17 cellular contexts compared by ENCODE assay signal in genomic region chr21:17901458-17902092, GRCh38.
DNase-seq lines count a peak whose midpoint lies in the region; ATAC-seq and TF ChIP-seq lines count a peak whose summit lies in the region.
"Had no signal": no experiment of that assay in that cellular context is flagged by ENCODE, and none has a peak within 500 bp of the region (broad histone marks: within the 10 kb centered on the region; RNA-seq: fewer than 3 reads in every experiment).

No MANE protein-coding gene starts in this region.

- peaks cover 11% of the 10 kb centered on the region for H3K27me3 Mint-ChIP-seq in HFFc6 (ENCODE audit: insufficient read depth)
- H3K27me3 Mint-ChIP-seq: stimulated activated memory B cell treated with anti-CD40 and anti-IgM and Interleukin-4, amounts not matched to agents 10 μg/mL and 1 μg/mL and 100 μg/mL, for 72 hours had no signal

- H3K36me3 ChIP-seq in GM06990 (ENCODE audit: control insufficient read depth, insufficient read depth, low read length) = no peaks in the 10 kb centered on the region
- no peaks in the 10 kb centered on the region for H3K36me3 ChIP-seq in Loucy (ENCODE audit: insufficient read depth, low read length)
- H3K36me3 ChIP-seq in adipocyte (ENCODE audit: control insufficient read depth, insufficient read depth, low read length, severe bottlenecking) = no peaks in the 10 kb centered on the region
- H3K36me3 ChIP-seq: BLaER1, colonic mucosa had no signal

- H3K4me3 ChIP-seq in GM06990 (replicated peaks; ENCODE audit: low read depth, low read length) (no peak overlapping the region), Loucy (ENCODE audit: low read length, poor library complexity, severe bottlenecking) (no peak overlapping the region), adipocyte (ENCODE audit: low read length) (peak overlapping the region; percentile 1)
- H3K4me3 ChIP-seq: BLaER1, colonic mucosa, lung had no signal

- no peaks in the 10 kb centered on the region for H3F3A ChIP-seq in Loucy (ENCODE audit: low read depth)

- H3K36me3 Mint-ChIP-seq in HFFc6 (ENCODE audit: low read depth) = no peaks in the 10 kb centered on the region

- DNase-seq in GM06990 (ENCODE audit: extremely low read depth, insufficient read length) (peak; percentile 20), adipocyte (ENCODE audit: low read depth) (peak; percentile 20), islet precursor cell (peak; percentile 53), HFFc6 (no peak), midbrain (lab: John Stamatoyannopoulos, UW) (no peak), GM19238 (ENCODE audit: insufficient read length, low spot score) (no peak)
- DNase-seq: activated CD4-positive, alpha-beta T cell treated with anti-CD3 and anti-CD28 coated beads, Interleukin-2, amount 50 U/mL, for 48 hours; colonic mucosa; NK-92 treated with Interleukin-12 subunit alpha and Interleukin-12 subunit beta, amount 100 ng/mL, for 24 hours; posterior cingulate gyrus; stimulated activated CD4-positive, alpha-beta T cell treated with anti-CD3 and anti-CD28 coated beads, Interleukin-2, amount 100 ng/mL, for 24 hours had no signal

- no peak overlapping the region for H3K9ac ChIP-seq in Loucy (ENCODE audit: low read depth, low read length, poor library complexity, severe bottlenecking)
- no peak overlapping the region for H3K9ac ChIP-seq in adipocyte (ENCODE audit: low read length)
- H3K9ac ChIP-seq: BLaER1 had no signal

- H4K20me1 ChIP-seq in Loucy (ENCODE audit: insufficient read depth, low read length, poor library complexity, severe bottlenecking) = no peaks in the 10 kb centered on the region
- H4K20me1 ChIP-seq: BLaER1 had no signal

- H3K27me3 ChIP-seq in GM06990 (replicated peaks; ENCODE audit: control insufficient read depth, insufficient read depth, low read length) (no peaks in the 10 kb centered on the region), Loucy (ENCODE audit: insufficient read depth, low read length, poor library complexity, severe bottlenecking) (no peaks in the 10 kb centered on the region), adipocyte (replicated peaks; ENCODE audit: control insufficient read depth, insufficient read depth, low read length) (no peaks in the 10 kb centered on the region)
- H3K27me3 ChIP-seq: BLaER1, colonic mucosa had no signal

- no peak overlapping the region for H3K4me2 ChIP-seq in Loucy (ENCODE audit: low read depth, low read length, poor library complexity, severe bottlenecking)
- H3K4me2 ChIP-seq: BLaER1 had no signal

- no peak for ATAC-seq in GM18498 (IDR thresholded peaks at IDR 0.05; ENCODE audit: unreplicated experiment)
- ATAC-seq: stimulated activated memory B cell treated with anti-CD40 and anti-IgM and Interleukin-4, amounts not matched to agents 10 μg/mL and 1 μg/mL and 100 μg/mL, for 72 hours had no signal

- H3K9me3 ChIP-seq in Loucy (ENCODE audit: insufficient read depth, low read depth, low read length) (peaks cover 7% of the 10 kb centered on the region; the same call in 1 of the 2 replicates), adipocyte (ENCODE audit: control insufficient read depth, low read length) (peaks cover 12% of the 10 kb centered on the region)
- H3K9me3 ChIP-seq: BLaER1, colonic mucosa had no signal

- H3K4me1 ChIP-seq in Loucy (ENCODE audit: insufficient read depth, low read length, poor library complexity, severe bottlenecking) (peaks cover 10% of the 10 kb centered on the region), adipocyte (ENCODE audit: control insufficient read depth, insufficient read depth, low read length) (peaks cover 26% of the 10 kb centered on the region)
- H3K4me1 ChIP-seq: BLaER1, colonic mucosa had no signal

- H3K27ac Mint-ChIP-seq in HFFc6 = no peak overlapping the region
- H3K27ac Mint-ChIP-seq: activated naive CD4-positive, alpha-beta T cell treated with anti-CD3 and anti-CD28 coated beads, Interleukin-2, amount 50 U/mL, for 72 hours; stimulated activated memory B cell treated with anti-CD40 and anti-IgM and Interleukin-4, amounts not matched to agents 10 μg/mL and 1 μg/mL and 100 μg/mL, for 72 hours had no signal

- peak overlapping the region; percentile 21; the same call in 1 of the 2 replicates for H2AFZ ChIP-seq in Loucy (ENCODE audit: low read length)

- H3K9me2 ChIP-seq in Loucy (replicated peaks; ENCODE audit: low read depth, low read length) = no peaks in the 10 kb centered on the region

- TF ChIP-seq CTCF in GM06990 (IDR thresholded peaks at IDR 0.05; ENCODE audit: insufficient read depth, low read length, poor library complexity, severe bottlenecking) (no peak), Loucy (conservative IDR thresholded peaks at IDR 0.05; ENCODE audit: low read length) (no peak), HFFc6 (IDR thresholded peaks at IDR 0.05) (no peak)

- H3K79me2 ChIP-seq in Loucy (ENCODE audit: insufficient read depth, low read length) = no peaks in the 10 kb centered on the region

- no peak overlapping the region for H3K4me3 Mint-ChIP-seq in HFFc6
- H3K4me3 Mint-ChIP-seq: stimulated activated memory B cell treated with anti-CD40 and anti-IgM and Interleukin-4, amounts not matched to agents 10 μg/mL and 1 μg/mL and 100 μg/mL, for 72 hours had no signal

- H3K4me1 Mint-ChIP-seq in HFFc6 (ENCODE audit: low read depth) = peaks cover 7% of the 10 kb centered on the region

- H3K9me3 Mint-ChIP-seq in HFFc6 = no peaks in the 10 kb centered on the region; the same call in 1 of the 2 replicates

Comparison
In these comparisons a context has a peak if more than half of its experiments do, and no peak if none do; other contexts are left out.
1. DNase-seq: peak in GM06990 (single experiment), adipocyte (single experiment) and islet precursor cell (single experiment); none in HFFc6 (single experiment), midbrain (single experiment) and GM19238 (single experiment).